Comparison of ENCODE assay signal across 20 cellular contexts in the genomic region with DNA sequence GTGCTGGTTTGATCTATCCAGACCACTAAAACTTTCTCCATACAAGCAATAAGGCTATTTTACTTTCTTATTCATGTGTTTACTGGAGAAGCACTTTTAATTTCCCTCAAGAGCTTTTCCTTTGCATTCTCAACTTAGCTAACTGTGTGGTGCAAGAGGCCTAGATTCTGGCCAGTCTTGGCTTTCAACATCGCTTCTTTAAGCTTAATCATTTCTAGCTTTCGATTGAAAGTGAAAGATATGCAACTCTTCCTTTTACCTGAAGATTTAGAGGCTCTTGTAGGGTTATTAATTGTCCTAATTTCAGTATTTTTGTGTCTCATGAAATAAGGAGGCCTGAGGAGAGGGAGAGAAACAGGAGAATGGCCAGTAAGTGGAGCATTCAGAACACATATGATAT.
A peak's percentile ranks its signal among the peaks of the same experiment; 100 is the strongest.
DNase-seq lines count a peak whose midpoint lies in the region; ATAC-seq and FAIRE-seq lines count a peak whose summit lies in the region.
"Had no signal": no experiment of that assay in that cellular context is flagged by ENCODE, and none has a peak within 500 bp of the region (broad histone marks: within the 10 kb centered on the region; RNA-seq: fewer than 3 reads in every experiment).

No MANE protein-coding gene starts in this region.

- ATAC-seq in GM21619 (IDR thresholded peaks at IDR 0.05; ENCODE audit: unreplicated experiment), result peak; percentile 56
- ATAC-seq in HG03378 (IDR thresholded peaks at IDR 0.05; ENCODE audit: unreplicated experiment), result peak; percentile 49
- ATAC-seq in GM18519 (IDR thresholded peaks at IDR 0.05; ENCODE audit: low FRiP score, unreplicated experiment), result no peak
- no peak for ATAC-seq in HG03439 (IDR thresholded peaks at IDR 0.05; ENCODE audit: unreplicated experiment)
- ATAC-seq: activated CD8-positive, alpha-beta memory T cell treated with anti-CD3 and anti-CD28 coated beads, Interleukin-2, amount 10 ng/mL, durations not matched to agents 7 days and 5 days; activated naive CD4-positive, alpha-beta T cell treated with anti-CD3 and anti-CD28 coated beads, Interleukin-2, amount 50 U/mL, for 72 hours had no signal

- no peak for DNase-seq in GM19239 (ENCODE audit: insufficient read length, low spot score)
- DNase-seq in effector CD8-positive, alpha-beta T cell (lab: John Stamatoyannopoulos, UW), result no peak
- no peak for DNase-seq in activated CD4-positive, CD25-positive, alpha-beta regulatory T cell treated with anti-CD3 and anti-CD28 coated beads, Interleukin-2, amount 50 U/mL, for 72 hours
- DNase-seq: activated CD4-positive, alpha-beta T cell treated with anti-CD3 and anti-CD28 coated beads, Interleukin-2, amount 10 ng/mL, durations not matched to agents 7 days and 5 days; activated CD8-positive, alpha-beta memory T cell treated with anti-CD3 and anti-CD28 coated beads, Interleukin-2, amount 10 ng/mL, durations not matched to agents 7 days and 5 days; CD4-positive, CD25-positive, alpha-beta regulatory T cell; central memory CD4-positive, alpha-beta T cell; dermis blood vessel endothelial cell; glutamatergic neuron; HCEC 1CT; IMR-90; NCI-H1105 treated with DMSO at 0.1 percent for 48 hours; stimulated activated CD4-positive, alpha-beta T cell treated with anti-CD3 and anti-CD28 coated beads, Interleukin-4, amount 100 ng/mL, for 1 hour; stimulated activated naive CD4-positive, alpha-beta T cell treated with Interleukin-2 at 50 U/mL for 16 hours had no signal

- peak; percentile 64 for FAIRE-seq in GM19239 (lab: Jason Lieb, UNC)
- FAIRE-seq: RCC 7860 had no signal

Comparison
In these comparisons a context has a peak if more than half of its experiments do, and no peak if none do; other contexts are left out.
1. ATAC-seq: peak in GM21619 (single experiment) and HG03378 (single experiment); none in GM18519 (single experiment) and HG03439 (single experiment).